ENCODE assay signal across 9 cellular contexts in the genomic region with DNA sequence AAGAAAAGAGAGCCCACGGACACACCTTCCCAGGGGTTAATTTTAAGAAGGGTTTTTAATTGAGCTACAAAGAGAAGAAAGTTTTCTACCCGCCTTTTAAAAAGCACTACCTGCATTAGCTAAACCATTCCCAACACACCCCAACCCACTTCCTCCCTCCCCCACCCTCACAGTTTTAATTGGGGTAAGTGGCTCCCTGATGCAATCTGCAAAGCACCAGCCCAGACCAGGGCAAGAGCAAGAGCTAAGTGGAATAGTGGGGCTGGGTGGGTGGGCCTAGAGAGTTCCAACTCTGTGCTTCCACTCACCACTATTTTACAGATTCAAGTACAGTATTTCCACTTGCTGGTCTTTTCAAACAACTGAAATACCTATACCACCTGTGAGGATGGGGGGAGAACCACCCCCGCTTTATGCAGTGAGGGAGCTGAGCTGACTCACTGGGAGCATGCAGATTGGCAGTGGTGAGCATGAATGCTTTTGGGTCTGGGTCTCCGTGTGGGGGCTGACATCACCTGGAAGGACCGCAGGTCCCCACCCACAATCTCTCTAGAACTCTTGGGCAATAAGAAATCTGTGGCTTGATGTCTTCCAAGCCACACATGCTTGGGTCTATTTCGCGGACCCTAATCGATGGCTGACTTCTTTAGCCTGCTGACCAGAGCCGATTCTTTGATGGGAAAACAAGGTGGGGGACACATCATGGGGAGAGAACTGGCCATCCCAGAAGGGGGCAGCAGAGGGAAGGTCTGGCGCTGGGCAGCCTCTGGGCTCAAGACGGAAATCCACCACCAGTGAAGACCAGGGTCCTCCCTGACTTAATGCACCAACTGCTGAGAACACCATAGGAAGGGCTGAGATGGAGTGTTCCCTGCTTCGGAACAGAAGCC.
DNase-seq lines count a peak whose midpoint lies in the region; ATAC-seq, FAIRE-seq and TF ChIP-seq lines count a peak whose summit lies in the region.
"Had no signal": no experiment of that assay in that cellular context is flagged by ENCODE, and none has a peak within 500 bp of the region (broad histone marks: within the 10 kb centered on the region; RNA-seq: fewer than 3 reads in every experiment).

No MANE protein-coding gene starts in this region.

- H3K9me3 Mint-ChIP-seq in nephron, result no peaks in the 10 kb centered on the region
- H3K9me3 Mint-ChIP-seq: IgD-negative memory B cell had no signal

- dilution Hi-C loops in endothelial cell of umbilical vein (cut with MboI; ENCODE audit: extremely low pct_ligation_motif_present, low sequenced_read_pairs), result no loop called here

- H3K36me3 ChIP-seq in SK-N-SH (replicated peaks in 1 of 2; ENCODE audit: control insufficient read depth in 1 of 2, insufficient read depth in 2 of 2, low read length in 1 of 2) (no peaks in the 10 kb centered on the region), endothelial cell of umbilical vein (ENCODE audit: control insufficient read depth in 2 of 2, extremely low read depth in 1 of 2, insufficient read depth in 2 of 2, low read length in 2 of 2) (no peaks in the 10 kb centered on the region)

- H3K9me3 ChIP-seq in SK-N-SH (no peaks in the 10 kb centered on the region), endothelial cell of umbilical vein (replicated peaks; ENCODE audit: control insufficient read depth, insufficient read depth, low read length) (no peaks in the 10 kb centered on the region)

- POLR2A ChIA-PET in SK-N-SH (lab: Yijun Ruan, JAX), result interaction anchor here (1.2 kb wide), 1 partner anchor 12 kb away, joined by 3 read pairs; no protein-coding TSS in a partner anchor
- POLR2A ChIA-PET in endothelial cell of umbilical vein (lab: Charles Lee), result no interaction called here

- in situ Hi-C loops in GM13976 (cut with MboI; ENCODE audit: low sequenced_read_pairs, unreplicated experiment), result no loop called here

- no peaks in the 10 kb centered on the region for H3K9me1 ChIP-seq in endothelial cell of umbilical vein (replicated peaks; ENCODE audit: control insufficient read depth, extremely low read depth, insufficient read depth, low read length)

- H3K4me2 ChIP-seq in SK-N-SH, result no peak overlapping the region
- H3K4me2 ChIP-seq in endothelial cell of umbilical vein (ENCODE audit: insufficient read depth, low read length), result no peak overlapping the region

- no peaks in the 10 kb centered on the region for H3K27me3 Mint-ChIP-seq in nephron (ENCODE audit: low read depth)

- H3K9me2 ChIP-seq in SK-N-SH, result no peaks in the 10 kb centered on the region

- WGBS in SK-N-SH (ENCODE audit: low lambda C conversion rate), result 87% methylated on average over 11 of the region's 12 CpGs

- H3K9ac ChIP-seq in SK-N-SH (no peak overlapping the region), endothelial cell of umbilical vein (replicated peaks; ENCODE audit: extremely low read depth, insufficient read depth, low read length) (no peak overlapping the region)

- peak overlapping the region in 1 of 2 experiments; percentile 29; a peak in 1 of 4 replicates for H3K27ac ChIP-seq in SK-N-SH (ENCODE audit: low read depth in 2 of 2, low read length in 1 of 2)
- no peak overlapping the region for H3K27ac ChIP-seq in endothelial cell of umbilical vein (ENCODE audit: insufficient read depth, low read depth, low read length)

- peaks cover 84% of the 10 kb centered on the region for H3K4me1 Mint-ChIP-seq in nephron

- no peak overlapping the region for H3K4me3 Mint-ChIP-seq in nephron
- H3K4me3 Mint-ChIP-seq: IgD-negative memory B cell had no signal

- DNase-seq in AG10803 (ENCODE audit: low read depth), result peak; percentile 28
- DNase-seq in GM13976 (ENCODE audit: low spot score), result peak; percentile 64
- peak; percentile 65 for DNase-seq in SK-N-SH
- peak; percentile 68 for DNase-seq in endothelial cell of umbilical vein (ENCODE audit: low read depth, low spot score)
- no peak for DNase-seq in stimulated activated naive CD4-positive, alpha-beta T cell treated with Interleukin-2 at 50 U/mL for 16 hours (lab: John Stamatoyannopoulos, UW)

- H3K79me2 ChIP-seq in SK-N-SH (ENCODE audit: insufficient read depth), result peaks cover 14% of the 10 kb centered on the region; the same call in 1 of the 2 replicates
- peaks cover 36% of the 10 kb centered on the region for H3K79me2 ChIP-seq in endothelial cell of umbilical vein (ENCODE audit: control insufficient read depth, insufficient read depth, low read length)

- H2AFZ ChIP-seq in SK-N-SH (ENCODE audit: low read depth) (no peak overlapping the region), endothelial cell of umbilical vein (ENCODE audit: low read depth, low read length) (no peak overlapping the region)

- H3K27ac Mint-ChIP-seq in nephron, result peak overlapping the region; percentile 66 to 84 (median 82)

- H3K4me1 ChIP-seq in SK-N-SH (ENCODE audit: control insufficient read depth in 1 of 2, insufficient read depth in 2 of 2, low read depth in 1 of 2, low read length in 1 of 2), result peaks cover 8 to 75% of the 10 kb centered on the region in 2 experiments; a peak in 3 of 4 replicates
- peaks cover 12% of the 10 kb centered on the region for H3K4me1 ChIP-seq in endothelial cell of umbilical vein (ENCODE audit: control insufficient read depth, extremely low read depth, insufficient read depth, low read length)

- H3K4me3 ChIP-seq in AG10803 (ENCODE audit: low read length) (no peak overlapping the region), SK-N-SH (ENCODE audit: low read depth in 2 of 2, low read length in 1 of 2) (no peak overlapping the region), endothelial cell of umbilical vein (replicated peaks in 1 of 3; ENCODE audit: insufficient read depth in 1 of 3, low read depth in 1 of 3, low read length in 3 of 3) (no peak overlapping the region)

- TF ChIP-seq RAD21 in SK-N-SH (IDR thresholded peaks at IDR 0.05; ENCODE audit: low read length), result peak; percentile 70

- BruUV-seq in endothelial cell of umbilical vein (replicated peaks; lab: Mats Ljungman, UMichigan), result no TSS peak

- no peak for TF ChIP-seq POLR2A in endothelial cell of umbilical vein (IDR thresholded peaks at IDR 0.05; ENCODE audit: low read depth, low read length)

- TF ChIP-seq EP300 in SK-N-SH (IDR thresholded peaks at IDR 0.05; ENCODE audit: borderline replicate concordance in 1 of 2, low read depth in 1 of 2, low read length in 1 of 2), result no peak

- FAIRE-seq in endothelial cell of umbilical vein (lab: Jason Lieb, UNC), result peak; percentile 95

- no peaks in the 10 kb centered on the region for H3F3A ChIP-seq in SK-N-SH (replicated peaks; ENCODE audit: insufficient read depth)

- peak; percentile 54 for TF ChIP-seq CTCF in AG10803 (conservative IDR thresholded peaks at IDR 0.05; ENCODE audit: low read length)
- TF ChIP-seq CTCF in GM13976 (IDR thresholded peaks at IDR 0.05; ENCODE audit: borderline replicate concordance, control extremely low read depth, extremely low read depth, insufficient read depth, missing control alignments), result peak; percentile 14
- peak; percentile 58 for TF ChIP-seq CTCF in SK-N-SH (IDR thresholded peaks at IDR 0.05)
- peak; percentile 73 to 79 for TF ChIP-seq CTCF in endothelial cell of umbilical vein (IDR thresholded peaks at IDR 0.05; ENCODE audit: extremely low read depth in 1 of 2, insufficient read depth in 1 of 2, low read depth in 1 of 2, low read length in 2 of 2)
- peak in 2 of 3 experiments; percentile 14 to 43 for TF ChIP-seq CTCF in nephron (IDR thresholded peaks at IDR 0.05; ENCODE audit: unreplicated experiment in 3 of 3)

- CTCF ChIA-PET in SK-N-SH (lab: Yijun Ruan, JAX), result interaction anchor here (0.7 to 5.4 kb wide), 7 partner anchors 11 to 179 kb away, joined by 3 to 42 read pairs (median 4); no protein-coding TSS in a partner anchor
- CTCF ChIA-PET in endothelial cell of umbilical vein (lab: Charles Lee), result interaction anchor here (0.8 to 2.9 kb wide), 7 partner anchors 12 to 190 kb away, joined by 3 to 11 read pairs (median 4); no protein-coding TSS in a partner anchor

- H3K27me3 ChIP-seq in SK-N-SH (ENCODE audit: insufficient read depth) (no peaks in the 10 kb centered on the region), endothelial cell of umbilical vein (ENCODE audit: control insufficient read depth in 2 of 2, insufficient read depth in 2 of 2, low read length in 2 of 2) (no peaks in the 10 kb centered on the region)

- peaks cover 20% of the 10 kb centered on the region for H3K36me3 Mint-ChIP-seq in nephron (ENCODE audit: low read depth)
- H3K36me3 Mint-ChIP-seq: IgD-negative memory B cell had no signal

- H4K20me1 ChIP-seq in SK-N-SH (ENCODE audit: insufficient read depth) (peaks cover 10% of the 10 kb centered on the region; the same call in 1 of the 2 replicates), endothelial cell of umbilical vein (replicated peaks; ENCODE audit: control insufficient read depth, extremely low read depth, insufficient read depth, low read length) (no peaks in the 10 kb centered on the region)

- intact Hi-C loops in endothelial cell of umbilical vein (cut with micrococcal nuclease), result loop anchor here (1.0 kb wide), 4 partner anchors 46 to 189 kb away; no protein-coding TSS in a partner anchor

- ATAC-seq in HG02973 (IDR thresholded peaks at IDR 0.05; ENCODE audit: unreplicated experiment) (no peak), HG02623 (IDR thresholded peaks at IDR 0.05; ENCODE audit: unreplicated experiment) (no peak)

TF ChIP-seq in endothelial cell of umbilical vein, 7 proteins besides CTCF, POLR2A, EP300 and RAD21:
- TF ChIP-seq FOS (IDR thresholded peaks at IDR 0.05; ENCODE audit: borderline replicate concordance, insufficient read depth, low read length), result no peak
- TF ChIP-seq EZH2 (IDR thresholded peaks at IDR 0.05; ENCODE audit: borderline replicate concordance, low read depth, low read length, severe bottlenecking), result no peak
- TF ChIP-seq, protein P1, sequence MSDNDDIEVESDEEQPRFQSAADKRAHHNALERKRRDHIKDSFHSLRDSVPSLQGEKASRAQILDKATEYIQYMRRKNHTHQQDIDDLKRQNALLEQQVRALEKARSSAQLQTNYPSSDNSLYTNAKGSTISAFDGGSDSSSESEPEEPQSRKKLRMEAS (IDR thresholded peaks at IDR 0.05; ENCODE audit: insufficient read depth, insufficient read length), result no peak
- no peak for TF ChIP-seq JUN (IDR thresholded peaks at IDR 0.05; ENCODE audit: borderline replicate concordance, insufficient read depth, insufficient read length, low read depth)
- TF ChIP-seq GATA2 (IDR thresholded peaks at IDR 0.05; ENCODE audit: insufficient read depth, insufficient read length, low read depth, low read length), result no peak
TF ChIP-seq in endothelial cell of umbilical vein: peak in this region for 0.

Comparison
In these comparisons a context has a peak if more than half of its experiments do, and no peak if none do; other contexts are left out.
1. CTCF ChIP-seq: peak in every context shown above with its lines; median percentile 76 in endothelial cell of umbilical vein; 58 in SK-N-SH; 54 in AG10803; 28 in nephron; 14 in GM13976.